9 cellular contexts compared by ENCODE assay signal in the genomic region with DNA sequence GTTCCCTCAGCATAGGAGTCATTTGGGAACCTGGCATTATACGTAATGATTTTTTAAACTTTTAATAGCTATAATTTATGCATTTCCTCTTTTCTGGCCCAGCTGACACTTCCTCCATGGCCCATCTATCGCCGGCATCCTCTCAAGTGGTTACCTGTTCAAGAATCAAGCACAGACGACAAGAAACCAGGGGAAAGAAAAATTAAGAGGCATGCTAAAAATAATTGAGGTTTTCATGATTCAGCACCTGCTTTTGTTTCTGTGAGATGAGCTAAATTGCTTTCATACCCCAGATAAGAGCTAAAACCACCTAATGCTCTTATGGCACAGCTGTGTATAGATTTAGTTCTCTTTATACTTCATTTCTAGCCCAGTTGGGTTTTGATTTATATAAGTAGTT. TPM values are rescaled to one million over a fixed set of nuclear protein-coding genes. Genes with fewer than 3 reads are reported as not detected.
A peak's percentile ranks its signal among the peaks of the same experiment; 100 is the strongest.
DNase-seq lines count a peak whose midpoint lies in the region; ATAC-seq, FAIRE-seq and TF ChIP-seq lines count a peak whose summit lies in the region.
"Had no signal": no experiment of that assay in that cellular context is flagged by ENCODE, and none has a peak within 500 bp of the region (broad histone marks: within the 10 kb centered on the region; RNA-seq: fewer than 3 reads in every experiment).

No MANE protein-coding gene starts in this region.

- peaks cover 27% of the 10 kb centered on the region for H3K36me3 Mint-ChIP-seq in endodermal cell (ENCODE audit: low read depth)
- peaks cover 4% of the 10 kb centered on the region for H3K36me3 Mint-ChIP-seq in progenitor cell of endocrine pancreas (ENCODE audit: insufficient read depth)

- H3K4me3 Mint-ChIP-seq in endodermal cell (peak overlapping the region; percentile 96), progenitor cell of endocrine pancreas (ENCODE audit: low read depth) (peak overlapping the region; percentile 59)

- H3K9me3 Mint-ChIP-seq in endodermal cell: no peaks in the 10 kb centered on the region
- H3K9me3 Mint-ChIP-seq in progenitor cell of endocrine pancreas (ENCODE audit: low read depth): no peaks in the 10 kb centered on the region

- H3K9me3 ChIP-seq in endodermal cell (ENCODE audit: control insufficient read depth, low read length): no peaks in the 10 kb centered on the region

- no peaks in the 10 kb centered on the region for H3K4me1 ChIP-seq in endodermal cell (ENCODE audit: control insufficient read depth, insufficient read depth, low read length)

- peak overlapping the region; percentile 100 for H3K4me3 ChIP-seq in endodermal cell (ENCODE audit: low read length)

- H3K4me1 Mint-ChIP-seq in endodermal cell (peaks cover 7% of the 10 kb centered on the region), progenitor cell of endocrine pancreas (ENCODE audit: low read depth) (peaks cover 16% of the 10 kb centered on the region)

- WGBS in endodermal cell (ENCODE audit: insufficient coverage in 1 of 2, insufficient read length in 1 of 2), 2 experiments: 91 to 93% methylated on average over 3 to 4 of the region's 4 CpGs

- TF ChIP-seq CTCF in endodermal cell (conservative IDR thresholded peaks at IDR 0.05) (no peak), progenitor cell of endocrine pancreas (IDR thresholded peaks at IDR 0.05; ENCODE audit: unreplicated experiment) (no peak)

- peaks cover 38% of the 10 kb centered on the region for H3K36me3 ChIP-seq in endodermal cell (ENCODE audit: control insufficient read depth, insufficient read depth, low read length)

- no peaks in the 10 kb centered on the region for H3K27me3 ChIP-seq in endodermal cell (ENCODE audit: control insufficient read depth, insufficient read depth, low read length, poor library complexity, severe bottlenecking)

- no peak overlapping the region for H3K9ac ChIP-seq in endodermal cell (ENCODE audit: extremely low read depth, low read length, poor library complexity, severe bottlenecking)

- FAIRE-seq in GM19239 (lab: Jason Lieb, UNC): peak; percentile 58

- H3K27ac ChIP-seq in endodermal cell (ENCODE audit: low read depth, low read length): no peak overlapping the region

- H3K27ac Mint-ChIP-seq in endodermal cell: no peak overlapping the region
- H3K27ac Mint-ChIP-seq in progenitor cell of endocrine pancreas: no peak overlapping the region

- ATAC-seq in HG03520 (IDR thresholded peaks at IDR 0.05; ENCODE audit: unreplicated experiment): no peak
- ATAC-seq in HG03045 (IDR thresholded peaks at IDR 0.05; ENCODE audit: unreplicated experiment): no peak

- DNase-seq in GM19239 (ENCODE audit: insufficient read length, low spot score) (no peak), NOMO-1 treated with DMSO at 0.1 percent for 48 hours (lab: John Stamatoyannopoulos, UW; ENCODE audit: unreplicated experiment) (peak; percentile 78), endodermal cell (no peak), progenitor cell of endocrine pancreas (ENCODE audit: low spot score, unreplicated experiment) (no peak), cerebellar cortex (ENCODE audit: low spot score) (no peak)
- DNase-seq: activated CD4-positive, alpha-beta T cell treated with anti-CD3 and anti-CD28 coated beads for 1 hour; NCI-H2171 treated with DMSO at 0.1 percent for 48 hours had no signal

- H3K27me3 Mint-ChIP-seq in endodermal cell (ENCODE audit: insufficient read depth): no peaks in the 10 kb centered on the region
- H3K27me3 Mint-ChIP-seq in progenitor cell of endocrine pancreas: no peaks in the 10 kb centered on the region

RNA-seq across cellular contexts. Expression of a gene that starts 1.7 kb away (rescaled TPM):
- total RNA-seq in endodermal cell: 100 to 1,000 TPM; 101 to 113 TPM
- 159 TPM for polyA plus RNA-seq in endodermal cell (2013, experiment 1 of 2)
- 141 TPM for polyA plus RNA-seq in endodermal cell (2013, experiment 2 of 2)
- total RNA-seq in progenitor cell of endocrine pancreas: 85.1 and 89.6 TPM in 2 replicates

RNA-seq across cellular contexts. Expression of a gene that starts 2.0 kb away (rescaled TPM):
- 10 to 100 TPM; 54.4 to 72.2 TPM for total RNA-seq in endodermal cell
- 85.9 TPM for polyA plus RNA-seq in endodermal cell (2013, experiment 1 of 2)
- 84.4 TPM for polyA plus RNA-seq in endodermal cell (2013, experiment 2 of 2)
- total RNA-seq in progenitor cell of endocrine pancreas: 76.4 and 79.8 TPM in 2 replicates

RNA-seq across cellular contexts. Expression of a gene that starts 21.8 kb away (rescaled TPM):
- total RNA-seq in endodermal cell (100 to 1,000 TPM; 101 to 107 TPM), progenitor cell of endocrine pancreas (85.9 and 94.0 TPM in 2 replicates)
- 119 TPM for polyA plus RNA-seq in endodermal cell (2013, experiment 1 of 2)
- 105 TPM for polyA plus RNA-seq in endodermal cell (2013, experiment 2 of 2)

RNA-seq across cellular contexts. Expression of a gene that starts 21.9 kb away (rescaled TPM):
- total RNA-seq in endodermal cell (10 to 100 TPM; 73.4 to 78.5 TPM), progenitor cell of endocrine pancreas (128 and 131 TPM in 2 replicates)
- polyA plus RNA-seq in endodermal cell (2013, experiment 1 of 2): 72.1 TPM
- 69.4 TPM for polyA plus RNA-seq in endodermal cell (2013, experiment 2 of 2)
